Comparison of ENCODE assay signal across 29 cellular contexts in genomic region chr14:39615352-39615751, GRCh38.
"Had no signal": no experiment of that assay in that cellular context is flagged by ENCODE, and none has a peak within 500 bp of the region (broad histone marks: within the 10 kb centered on the region; RNA-seq: fewer than 3 reads in every experiment).

No MANE protein-coding gene starts in this region.

- H3K27ac Mint-ChIP-seq: activated naive CD4-positive, alpha-beta T cell treated with anti-CD3 and anti-CD28 coated beads, Interleukin-2, amount 10 ng/mL, durations not matched to agents 7 days and 5 days; activated naive CD8-positive, alpha-beta T cell treated with anti-CD3 and anti-CD28 coated beads, Interleukin-2, amount 10 ng/mL, durations not matched to agents 7 days and 5 days; activated T-cell treated with anti-CD3 and anti-CD28 coated beads, Interleukin-2, amount 50 U/mL, for 24 hours; dendritic cell treated with granulocyte-macrophage colony-stimulating factor and Interleukin-4, amounts not matched to agents 40 ng/mL and 50 ng/mL, for 4 days; naive thymus-derived CD4-positive, alpha-beta T cell; progenitor cell of endocrine pancreas; stimulated activated memory B cell treated with anti-CD40 and anti-IgM and Interleukin-4, amounts not matched to agents 10 μg/mL and 1 μg/mL and 100 μg/mL, for 72 hours; stimulated activated naive CD8-positive, alpha-beta T cell treated with anti-CD3 and anti-CD28 coated beads, Interleukin-15, amount 100 ng/mL, for 72 hours; T-helper 1 cell treated with Interleukin-12 subunit alpha and Interleukin-12 subunit beta and Interleukin-4 antibody, amounts not matched to agents 30 μg/mL and 1 μg/mL, for 36 hours had no signal

- H3K27me3 ChIP-seq: hepatocyte, ovary, tibial artery had no signal

- H3K4me2 ChIP-seq: hepatocyte had no signal

- H3K36me3 Mint-ChIP-seq: activated naive CD4-positive, alpha-beta T cell treated with anti-CD3 and anti-CD28 coated beads, Interleukin-2, amount 10 ng/mL, durations not matched to agents 7 days and 5 days; stimulated activated memory B cell treated with anti-CD40 and anti-IgM and Interleukin-4, amounts not matched to agents 10 μg/mL and 1 μg/mL and 100 μg/mL, for 72 hours had no signal

- H3K4me3 Mint-ChIP-seq: activated naive CD4-positive, alpha-beta T cell treated with anti-CD3 and anti-CD28 coated beads, Interleukin-2, amount 10 ng/mL, durations not matched to agents 7 days and 5 days; activated naive CD8-positive, alpha-beta T cell treated with anti-CD3 and anti-CD28 coated beads, Interleukin-2, amount 10 ng/mL, durations not matched to agents 7 days and 5 days; activated T-cell treated with anti-CD3 and anti-CD28 coated beads, Interleukin-2, amount 50 U/mL, for 24 hours; dendritic cell treated with granulocyte-macrophage colony-stimulating factor and Interleukin-4, amounts not matched to agents 40 ng/mL and 50 ng/mL, for 4 days; stimulated activated memory B cell treated with anti-CD40 and anti-IgM and Interleukin-4, amounts not matched to agents 10 μg/mL and 1 μg/mL and 100 μg/mL, for 72 hours; stimulated activated naive CD8-positive, alpha-beta T cell treated with anti-CD3 and anti-CD28 coated beads, Interleukin-15, amount 100 ng/mL, for 72 hours; T-helper 1 cell treated with Interleukin-12 subunit alpha and Interleukin-12 subunit beta and Interleukin-4 antibody, amounts not matched to agents 30 μg/mL and 1 μg/mL, for 36 hours had no signal

- H3K4me3 ChIP-seq: hepatocyte, ovary, skin epidermis, tibial artery had no signal

- H3K9me3 Mint-ChIP-seq: stimulated activated memory B cell treated with anti-CD40 and anti-IgM and Interleukin-4, amounts not matched to agents 10 μg/mL and 1 μg/mL and 100 μg/mL, for 72 hours had no signal

- H3K4me1 Mint-ChIP-seq: stimulated activated memory B cell treated with anti-CD40 and anti-IgM and Interleukin-4, amounts not matched to agents 10 μg/mL and 1 μg/mL and 100 μg/mL, for 72 hours; stimulated activated naive CD8-positive, alpha-beta T cell treated with anti-CD3 and anti-CD28 coated beads, Interleukin-15, amount 100 ng/mL, for 72 hours had no signal

- H3K36me3 ChIP-seq: ovary, tibial artery, WERI-Rb-1 had no signal

- H3K27ac ChIP-seq: epithelial cell of prostate, hepatocyte, ovary, skin epidermis, tibial artery, WERI-Rb-1 had no signal

- H2AFZ ChIP-seq: hepatocyte had no signal

- ATAC-seq: activated CD4-positive, CD25-positive, alpha-beta regulatory T cell treated with anti-CD3 and anti-CD28 coated beads, Interleukin-2, amount 50 U/mL, for 24 hours; left colon; naive thymus-derived CD4-positive, alpha-beta T cell; sciatic nerve; stimulated activated memory B cell treated with anti-CD40 and anti-IgM and Interleukin-4, amounts not matched to agents 10 μg/mL and 1 μg/mL and 100 μg/mL, for 72 hours; stimulated activated naive CD8-positive, alpha-beta T cell treated with anti-CD3 and anti-CD28 coated beads, Interleukin-15, amount 100 ng/mL, for 72 hours had no signal

- DNase-seq: activated CD4-positive, alpha-beta T cell treated with anti-CD3 and anti-CD28 coated beads for 48 hours; activated CD4-positive, alpha-beta T cell treated with anti-CD3 and anti-CD28 coated beads, Interleukin-2, amount 50 U/mL, for 48 hours; activated CD8-positive, alpha-beta memory T cell treated with anti-CD3 and anti-CD28 coated beads, Interleukin-2, amount 50 U/mL, for 48 hours; activated gamma-delta T cell; activated naive CD4-positive, alpha-beta T cell treated with anti-CD3 and anti-CD28 coated beads, Interleukin-2, amount 10 ng/mL, durations not matched to agents 7 days and 5 days; activated naive CD8-positive, alpha-beta T cell treated with anti-CD3 and anti-CD28 coated beads, Interleukin-2, amount 10 ng/mL, durations not matched to agents 7 days and 5 days; activated T-cell treated with anti-CD3 and anti-CD28 coated beads, Interleukin-2, amount 50 U/mL, for 24 hours; central memory CD4-positive, alpha-beta T cell; effector CD8-positive, alpha-beta T cell; left colon; mammary epithelial cell; midbrain; naive thymus-derived CD4-positive, alpha-beta T cell; ovary; stimulated activated CD4-positive, alpha-beta T cell treated with anti-CD3 and anti-CD28 coated beads, Interleukin-4, amount 100 ng/mL, for 24 hours; stimulated activated naive CD8-positive, alpha-beta T cell treated with anti-CD3 and anti-CD28 coated beads, Interleukin-15, amount 100 ng/mL, for 72 hours; substantia nigra; T1000; tibial artery; WERI-Rb-1 had no signal

- H3K27me3 Mint-ChIP-seq: activated naive CD4-positive, alpha-beta T cell treated with anti-CD3 and anti-CD28 coated beads, Interleukin-2, amount 10 ng/mL, durations not matched to agents 7 days and 5 days; activated naive CD8-positive, alpha-beta T cell treated with anti-CD3 and anti-CD28 coated beads, Interleukin-2, amount 10 ng/mL, durations not matched to agents 7 days and 5 days; activated T-cell treated with anti-CD3 and anti-CD28 coated beads, Interleukin-2, amount 50 U/mL, for 24 hours; dendritic cell treated with granulocyte-macrophage colony-stimulating factor and Interleukin-4, amounts not matched to agents 40 ng/mL and 50 ng/mL, for 4 days; naive thymus-derived CD4-positive, alpha-beta T cell; progenitor cell of endocrine pancreas; stimulated activated memory B cell treated with anti-CD40 and anti-IgM and Interleukin-4, amounts not matched to agents 10 μg/mL and 1 μg/mL and 100 μg/mL, for 72 hours; stimulated activated naive CD8-positive, alpha-beta T cell treated with anti-CD3 and anti-CD28 coated beads, Interleukin-15, amount 100 ng/mL, for 72 hours had no signal

- H3K79me2 ChIP-seq: hepatocyte had no signal

- H3K9me3 ChIP-seq: ovary, tibial artery had no signal
